16 cellular contexts compared by ENCODE assay signal in the genomic region with DNA sequence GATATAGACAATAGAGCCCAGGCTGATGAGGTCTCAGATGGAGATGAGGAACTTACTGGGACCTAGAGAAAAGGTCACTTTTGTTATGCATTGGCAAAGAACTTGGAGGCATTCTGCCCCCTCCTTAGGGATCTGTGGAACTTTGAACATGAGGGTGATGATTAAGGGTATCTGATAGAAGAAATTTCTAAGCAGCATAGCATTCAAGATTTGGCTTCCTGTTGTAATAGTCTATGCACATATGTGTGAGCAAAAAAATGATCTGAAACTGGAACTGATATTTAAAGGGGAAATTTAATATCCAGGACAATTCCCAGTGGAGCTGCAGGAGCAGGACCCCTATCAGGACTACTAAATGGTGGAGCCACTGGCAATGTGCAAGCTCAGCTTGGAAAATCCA. TPM values are rescaled to one million over a fixed set of nuclear protein-coding genes. Genes with fewer than 3 reads are reported as not detected.
DNase-seq lines count a peak whose midpoint lies in the region; ATAC-seq, FAIRE-seq and TF ChIP-seq lines count a peak whose summit lies in the region.
"Had no signal": no experiment of that assay in that cellular context is flagged by ENCODE, and none has a peak within 500 bp of the region (broad histone marks: within the 10 kb centered on the region; RNA-seq: fewer than 3 reads in every experiment).

No MANE protein-coding gene starts in this region.

- no peaks in the 10 kb centered on the region for H3K27me3 Mint-ChIP-seq in stimulated activated naive B cell treated with anti-CD40 and anti-IgM and Interleukin-4, amounts not matched to agents 10 μg/mL and 1 μg/mL and 100 μg/mL, for 72 hours

- TF ChIP-seq EP300 in H1 (IDR thresholded peaks at IDR 0.05; ENCODE audit: borderline replicate concordance in 1 of 2, low read depth in 2 of 2, low read length in 2 of 2): no peak

- H3K27ac ChIP-seq in OCI-LY7 (ENCODE audit: low read depth, low read length, poor library complexity, severe bottlenecking) (no peak overlapping the region), H1 (ENCODE audit: low read depth, low read length) (no peak overlapping the region)
- H3K27ac ChIP-seq: A549 had no signal

- no peak overlapping the region for H3K9ac ChIP-seq in H1 (replicated peaks in 1 of 4; ENCODE audit: extremely low read depth in 1 of 4, low read depth in 3 of 4, low read length in 3 of 4)

- H2AFZ ChIP-seq in OCI-LY7 (ENCODE audit: low read length) (no peak overlapping the region), H1 (ENCODE audit: low read length) (no peak overlapping the region)

- no peaks in the 10 kb centered on the region for H3K79me1 ChIP-seq in H1 (ENCODE audit: low read depth, low read length)

- H3K36me3 Mint-ChIP-seq in stimulated activated naive B cell treated with anti-CD40 and anti-IgM and Interleukin-4, amounts not matched to agents 10 μg/mL and 1 μg/mL and 100 μg/mL, for 72 hours: peaks cover 0 to 5% of the 10 kb centered on the region in 2 donors
- H3K36me3 Mint-ChIP-seq: CD4-positive, alpha-beta memory T cell had no signal

- H4K20me1 ChIP-seq in OCI-LY7 (ENCODE audit: insufficient read depth, low read length): no peaks in the 10 kb centered on the region
- H4K20me1 ChIP-seq in H1 (replicated peaks in 1 of 2; ENCODE audit: control insufficient read depth in 1 of 2, insufficient read depth in 2 of 2, low read length in 2 of 2): no peaks in the 10 kb centered on the region

- no peaks in the 10 kb centered on the region for H3K9me3 Mint-ChIP-seq in stimulated activated naive B cell treated with anti-CD40 and anti-IgM and Interleukin-4, amounts not matched to agents 10 μg/mL and 1 μg/mL and 100 μg/mL, for 72 hours
- H3K9me3 Mint-ChIP-seq: CD4-positive, alpha-beta memory T cell; HFFc6 had no signal

- BruUV-seq in OCI-LY7 (replicated peaks; lab: Mats Ljungman, UMichigan): no TSS peak

- H3K9me3 ChIP-seq in OCI-LY7 (ENCODE audit: low read length) (no peaks in the 10 kb centered on the region), H1 (ENCODE audit: insufficient read depth in 2 of 2, low read depth in 1 of 2, low read length in 1 of 2) (no peaks in the 10 kb centered on the region; a peak in 1 of 4 replicates)
- H3K9me3 ChIP-seq: A549 had no signal

- H2BK5ac ChIP-seq in H1 (ENCODE audit: low read depth, low read length): no peak overlapping the region

- no peak overlapping the region for H3K27ac Mint-ChIP-seq in stimulated activated naive B cell treated with anti-CD40 and anti-IgM and Interleukin-4, amounts not matched to agents 10 μg/mL and 1 μg/mL and 100 μg/mL, for 72 hours
- H3K27ac Mint-ChIP-seq: HFFc6 had no signal

- intact Hi-C loops in OCI-LY7 (cut with micrococcal nuclease; ENCODE audit: unreplicated experiment) (no loop called here), lower leg skin (cut with DNase I; ENCODE audit: low total_unique reads) (no loop called here)

- no peak overlapping the region for H3K23ac ChIP-seq in H1 (ENCODE audit: insufficient read length)

- no peaks in the 10 kb centered on the region for H3K23me2 ChIP-seq in H1 (ENCODE audit: low read depth, low read length)

- no peak overlapping the region for H3K4ac ChIP-seq in H1 (replicated peaks; ENCODE audit: insufficient read length, low read depth, low read length)

- H3K4me1 Mint-ChIP-seq in stimulated activated naive B cell treated with anti-CD40 and anti-IgM and Interleukin-4, amounts not matched to agents 10 μg/mL and 1 μg/mL and 100 μg/mL, for 72 hours: peaks cover 29 to 43% of the 10 kb centered on the region in 2 donors

- TF ChIP-seq RAD21 in H1 (IDR thresholded peaks at IDR 0.05 in 1 of 2, conservative IDR thresholded peaks at IDR 0.05 in 1 of 2; ENCODE audit: low read depth in 2 of 2, low read length in 2 of 2): no peak

- H4K5ac ChIP-seq in H1 (ENCODE audit: insufficient read length, low read depth, low read length): no peak overlapping the region

- no peak overlapping the region for H2BK120ac ChIP-seq in H1 (replicated peaks; ENCODE audit: low read depth, low read length)

- H4K91ac ChIP-seq in H1 (replicated peaks; ENCODE audit: insufficient read length, low read length): no peak overlapping the region

- peak; percentile 57 for FAIRE-seq in GM18507 (lab: Jason Lieb, UNC)
- FAIRE-seq in H1 (lab: Jason Lieb, UNC): no peak
- FAIRE-seq: A549, GM12892, K562 had no signal

- H3K4me3 Mint-ChIP-seq in stimulated activated naive B cell treated with anti-CD40 and anti-IgM and Interleukin-4, amounts not matched to agents 10 μg/mL and 1 μg/mL and 100 μg/mL, for 72 hours: no peak overlapping the region
- H3K4me3 Mint-ChIP-seq: CD4-positive, alpha-beta memory T cell; HFFc6 had no signal

- ATAC-seq in stimulated activated naive B cell treated with anti-CD40 and anti-IgM and Interleukin-4, amounts not matched to agents 10 μg/mL and 1 μg/mL and 100 μg/mL, for 72 hours (replicated peaks): peak; percentile 63 to 73
- no peak for ATAC-seq in HG02763 (IDR thresholded peaks at IDR 0.05; ENCODE audit: unreplicated experiment)
- ATAC-seq: A549, K562 had no signal

- H3K9me2 ChIP-seq in OCI-LY7 (ENCODE audit: insufficient read depth, low read length): no peaks in the 10 kb centered on the region

- TF ChIP-seq CTCF in OCI-LY7 (conservative IDR thresholded peaks at IDR 0.05; ENCODE audit: low read length): no peak
- no peak for TF ChIP-seq CTCF in H1 (IDR thresholded peaks at IDR 0.05; ENCODE audit: control extremely low read depth in 1 of 3, insufficient read depth in 1 of 3, low read depth in 1 of 3, low read length in 3 of 3)
- TF ChIP-seq CTCF in lower leg skin (IDR thresholded peaks at IDR 0.05): no peak

- H3K36me3 ChIP-seq in OCI-LY7 (ENCODE audit: insufficient read depth, low read length) (no peaks in the 10 kb centered on the region), H1 (ENCODE audit: control insufficient read depth in 2 of 4, insufficient read depth in 4 of 4, low read length in 3 of 4) (no peaks in the 10 kb centered on the region)

- H3K27me3 ChIP-seq in H1 (replicated peaks in 1 of 4; ENCODE audit: control insufficient read depth in 3 of 4, extremely low read depth in 1 of 4, insufficient read depth in 3 of 4, low read length in 3 of 4): no peaks in the 10 kb centered on the region

- H4K8ac ChIP-seq in H1 (ENCODE audit: extremely low read depth, insufficient read depth, low read length): no peak overlapping the region

- TF ChIP-seq POLR2A in H1 (IDR thresholded peaks at IDR 0.05; ENCODE audit: control extremely low read depth in 1 of 2, low read depth in 2 of 2, low read length in 2 of 2) (no peak), lower leg skin (IDR thresholded peaks at IDR 0.05) (no peak)

- no peak overlapping the region for H3K56ac ChIP-seq in H1 (replicated peaks; ENCODE audit: insufficient read length, low read depth, low read length)

- no peaks in the 10 kb centered on the region for H3K79me2 ChIP-seq in OCI-LY7 (ENCODE audit: insufficient read depth, low read depth, low read length)
- H3K79me2 ChIP-seq in H1 (ENCODE audit: control insufficient read depth in 1 of 2, insufficient read depth in 2 of 2, low read length in 2 of 2): no peaks in the 10 kb centered on the region

- H2BK15ac ChIP-seq in H1 (ENCODE audit: low read length): no peak overlapping the region

- H3K4me1 ChIP-seq in OCI-LY7 (ENCODE audit: insufficient read depth, low read length, poor library complexity, severe bottlenecking): peaks cover 27% of the 10 kb centered on the region
- H3K4me1 ChIP-seq in H1 (replicated peaks in 1 of 4; ENCODE audit: control insufficient read depth in 3 of 4, insufficient read depth in 4 of 4, low read length in 3 of 4): peaks cover 0 to 4% (median 3%) of the 10 kb centered on the region in 4 experiments; a peak in 5 of 7 replicates

- H3K4me3 ChIP-seq in OCI-LY7 (ENCODE audit: low read depth, low read length, poor library complexity, severe bottlenecking): no peak overlapping the region
- no peak overlapping the region for H3K4me3 ChIP-seq in H1 (ENCODE audit: extremely low read depth in 1 of 4, insufficient read depth in 2 of 4, low read depth in 3 of 4, low read length in 4 of 4)
- H3K4me3 ChIP-seq in lower leg skin (ENCODE audit: low read depth, poor library complexity, severe bottlenecking): no peak overlapping the region
- H3K4me3 ChIP-seq: A549, K562 had no signal

- POLR2A ChIA-PET in OCI-LY7 (lab: Charles Lee) (no interaction called here), H1 (lab: Charles Lee; ENCODE audit: partially characterized antibody) (no interaction called here)

- H3K4me2 ChIP-seq in OCI-LY7 (ENCODE audit: low read length): peak overlapping the region; percentile 37
- no peak overlapping the region for H3K4me2 ChIP-seq in H1 (ENCODE audit: insufficient read depth in 1 of 2, low read depth in 2 of 2, low read length in 2 of 2)
- H3K4me2 ChIP-seq: A549 had no signal

- no peak overlapping the region for H2AK5ac ChIP-seq in H1 (ENCODE audit: low read depth, low read length)

- H3K18ac ChIP-seq in H1 (ENCODE audit: extremely low read depth, low read length): no peak overlapping the region

- H3K14ac ChIP-seq in H1 (ENCODE audit: insufficient read length): no peak overlapping the region

- no peak overlapping the region for H2BK12ac ChIP-seq in H1 (ENCODE audit: low read depth, low read length)

- H2BK20ac ChIP-seq in H1 (ENCODE audit: low read length): peak overlapping the region; percentile 21; the same call in 1 of the 2 replicates

- CTCF ChIA-PET in OCI-LY7 (lab: Charles Lee; ENCODE audit: unreplicated experiment) (no interaction called here), H1 (lab: Charles Lee; ENCODE audit: partially characterized antibody) (no interaction called here)

- no peak for DNase-seq in GM18507 (ENCODE audit: extremely low spot score, insufficient read length, low read depth)
- no peak for DNase-seq in OCI-LY7 (ENCODE audit: low spot score)
- DNase-seq in H1 (ENCODE audit: low read depth in 1 of 2, low spot score in 2 of 2): no peak
- no peak for DNase-seq in stimulated activated naive B cell treated with anti-CD40 and anti-IgM and Interleukin-4, amounts not matched to agents 10 μg/mL and 1 μg/mL and 100 μg/mL, for 72 hours
- no peak for DNase-seq in activated CD8-positive, alpha-beta memory T cell treated with anti-CD3 and anti-CD28 coated beads for 24 hours
- no peak for DNase-seq in lower leg skin (ENCODE audit: low spot score in 2 of 2)
- DNase-seq in AG08395 (ENCODE audit: low spot score): no peak
- DNase-seq: C1 segment of cervical spinal cord; CD4-positive, alpha-beta memory T cell; DMS79; HCEC 1CT; HFFc6 had no signal

RNA-seq across cellular contexts. Expression of gene HLA-A, which starts 17.2 kb away (rescaled TPM):
- total RNA-seq in OCI-LY7 (2014; rRNA removed; shearing (Covaris generic)): 672 and 804 TPM in 2 replicates
- 393 and 415 TPM in 2 replicates for total RNA-seq in OCI-LY7 (2022)
- total RNA-seq in H1 (2021; fragmentation: NEBNext Ultra II Directional; extraction: Animal tissue kit (Norgen Biotek cat#: 25700)): 221 and 226 TPM in 2 replicates
- 474 and 560 TPM in 2 replicates for polyA plus RNA-seq in H1 (2011; rRNA removed)
- polyA plus RNA-seq in H1 (2011; cell fraction: cytosol; rRNA removed): 548 TPM
- polyA plus RNA-seq in H1 (2011; cell fraction: nucleus; rRNA removed): 600 TPM
- 259 to 372 TPM (median 349 TPM) in 4 replicates for polyA plus RNA-seq in H1 (2012, experiment 1 of 2)
- polyA plus RNA-seq in H1 (2012, experiment 2 of 2): 396 TPM
- polyA plus RNA-seq in H1 (2013, experiment 1 of 2): 562 TPM
- 595 TPM for polyA plus RNA-seq in H1 (2013, experiment 2 of 2)
- 167 and 181 TPM in 2 replicates for polyA minus RNA-seq in H1 (2011; rRNA and poly(A)+ RNA removed)
- 176 TPM for polyA minus RNA-seq in H1 (2011; cell fraction: cytosol; rRNA and poly(A)+ RNA removed)
- polyA minus RNA-seq in H1 (2011; cell fraction: nucleus; rRNA and poly(A)+ RNA removed): 99.6 TPM
- 1,000 to 10,000 TPM in 1 of 4 donors, 100 to 1,000 TPM in 3; 530 to 1,047 (median 828) TPM for total RNA-seq in lower leg skin
